8 cellular contexts compared by ENCODE assay signal in the genomic region with DNA sequence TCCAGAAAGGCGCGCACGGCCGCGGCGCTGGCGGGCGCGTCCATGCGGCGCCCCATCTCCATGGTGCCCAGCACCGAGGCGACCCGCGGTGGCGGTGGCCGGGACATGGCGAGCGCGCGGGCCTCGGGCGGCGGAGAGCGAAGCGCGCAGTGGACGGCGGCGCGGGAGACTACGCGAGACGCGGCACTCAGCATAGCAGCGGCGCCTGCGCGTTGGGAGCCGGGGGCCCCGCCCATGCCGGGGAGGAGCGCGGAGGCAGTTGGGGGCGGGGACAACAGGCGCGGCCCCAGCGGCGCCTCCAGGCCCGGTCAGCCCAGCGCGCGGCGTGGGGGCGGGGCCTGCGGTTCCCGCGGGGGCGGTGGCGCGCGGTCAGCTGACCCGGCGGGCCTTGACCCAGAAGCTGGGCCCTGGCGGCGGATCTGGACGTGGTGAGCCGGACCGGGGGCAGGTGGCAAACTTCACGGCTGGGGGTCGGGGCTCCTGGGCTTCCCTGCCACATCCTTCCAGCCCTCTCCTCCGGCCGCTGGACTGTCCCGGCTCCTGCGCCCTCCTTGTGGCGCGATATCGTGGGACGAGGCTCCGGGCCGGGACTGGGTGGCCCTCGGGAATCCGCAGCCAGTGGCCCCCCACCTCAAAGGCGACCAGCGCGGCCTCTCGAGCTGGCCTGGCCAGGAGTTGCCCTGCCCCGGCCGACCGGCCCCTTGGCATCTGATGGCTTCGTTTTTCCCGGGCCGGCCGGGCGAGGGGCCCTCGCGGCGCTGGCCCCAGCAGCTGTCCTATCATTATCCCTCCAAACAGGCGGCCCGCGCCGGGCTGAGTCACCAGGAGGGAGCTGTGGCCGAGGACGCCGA. TPM values are rescaled to one million over a fixed set of nuclear protein-coding genes. Genes with fewer than 3 reads are reported as not detected.
DNase-seq lines count a peak whose midpoint lies in the region; ATAC-seq and TF ChIP-seq lines count a peak whose summit lies in the region.

A gene (minus strand): TSS at position 214 of the 851 bp plus-strand sequence. CDS start 20 bp downstream, at position 194.
A gene with protein sequence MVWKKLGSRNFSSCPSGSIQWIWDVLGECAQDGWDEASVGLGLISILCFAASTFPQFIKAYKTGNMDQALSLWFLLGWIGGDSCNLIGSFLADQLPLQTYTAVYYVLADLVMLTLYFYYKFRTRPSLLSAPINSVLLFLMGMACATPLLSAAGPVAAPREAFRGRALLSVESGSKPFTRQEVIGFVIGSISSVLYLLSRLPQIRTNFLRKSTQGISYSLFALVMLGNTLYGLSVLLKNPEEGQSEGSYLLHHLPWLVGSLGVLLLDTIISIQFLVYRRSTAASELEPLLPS (plus strand): TSS at position 396 of the 851 bp plus-strand sequence. CDS start 5,352 bp downstream, outside the sequence.

- H3K9ac ChIP-seq in NT2/D1 (ENCODE audit: insufficient read length, low read depth) = peak within 1 kb of the TSS; percentile 90

- H3K36me3 ChIP-seq in Caco-2 (ENCODE audit: control insufficient read depth, insufficient read depth, low read length) = peaks cover 1% of the 10 kb centered on the region; the same call in 1 of the 2 replicates
- peaks cover 27% of the 10 kb centered on the region for H3K36me3 ChIP-seq in NT2/D1 (ENCODE audit: insufficient read depth, insufficient read length, low read length)
- peaks cover 34% of the 10 kb centered on the region for H3K36me3 ChIP-seq in mesodermal cell (ENCODE audit: control insufficient read depth, insufficient read depth, low read length)

- DNase-seq in Caco-2 = peak; percentile 82 to 95
- peak in 73 of 76 experiments; percentile 22 to 95 (median 83) for DNase-seq in HUDEP-2 (lab: John Stamatoyannopoulos, UW; ENCODE audit: unreplicated experiment in 76 of 76)
- peak; percentile 62 for DNase-seq in NT2/D1 (ENCODE audit: low read depth, low spot score)
- peak; percentile 95 for DNase-seq in activated CD8-positive, alpha-beta memory T cell treated with anti-CD3 and anti-CD28 coated beads, Interleukin-2, amount 50 U/mL, for 48 hours
- DNase-seq in stimulated activated CD8-positive, alpha-beta memory T cell treated with anti-CD3 and anti-CD28 coated beads, Interleukin-15, amount 100 ng/mL, for 24 hours (ENCODE audit: low read depth) = peak; percentile 84

- POLR2A ChIA-PET in Caco-2 (lab: Charles Lee) = interaction anchor here (0.6 kb wide), 1 partner anchor 104 kb away, joined by 5 read pairs; no protein-coding TSS in a partner anchor

- H3K27me3 ChIP-seq in Caco-2 (replicated peaks; ENCODE audit: control insufficient read depth, insufficient read depth, low read length) (no peaks in the 10 kb centered on the region), NT2/D1 (ENCODE audit: insufficient read depth, insufficient read length) (peaks cover 6% of the 10 kb centered on the region)

- peak within 1 kb of the TSS; percentile 77 for H3K27ac ChIP-seq in mesodermal cell (ENCODE audit: low read depth, low read length, severe bottlenecking)

- CTCF ChIA-PET in Caco-2 (lab: Charles Lee) = no interaction called here

- no peaks in the 10 kb centered on the region for H3K9me3 Mint-ChIP-seq in Caco-2 (ENCODE audit: unreplicated experiment)

- peaks cover 15% of the 10 kb centered on the region for H3K4me1 Mint-ChIP-seq in Caco-2 (ENCODE audit: low read depth, unreplicated experiment)

- H3K27ac Mint-ChIP-seq in Caco-2 (ENCODE audit: unreplicated experiment) = peak within 1 kb of the TSS; percentile 39

- H3K36me3 Mint-ChIP-seq in Caco-2 (ENCODE audit: insufficient read depth, unreplicated experiment) = peaks cover 19% of the 10 kb centered on the region

- WGBS in mesodermal cell (ENCODE audit: insufficient coverage in 2 of 2), 2 experiments = 0% methylated on average over 59 to 85 of the region's 105 CpGs

- no peaks in the 10 kb centered on the region for H3K27me3 Mint-ChIP-seq in Caco-2 (ENCODE audit: insufficient read depth, unreplicated experiment)

- ATAC-seq in GM21390 (IDR thresholded peaks at IDR 0.05; ENCODE audit: unreplicated experiment) = peak; percentile 61

- H3K4me3 ChIP-seq in Caco-2 (ENCODE audit: low read depth, low read length) = peak within 1 kb of the TSS; percentile 93
- H3K4me3 ChIP-seq in NT2/D1 (ENCODE audit: insufficient read length, low read depth) = peak within 1 kb of the TSS; percentile 79
- peak within 1 kb of the TSS; percentile 84 for H3K4me3 ChIP-seq in mesodermal cell (ENCODE audit: extremely low read depth, insufficient read depth, low read length, poor library complexity, severe bottlenecking)

- intact Hi-C loops in Caco-2 (cut with micrococcal nuclease; ENCODE audit: unreplicated experiment) = loop anchor here (10.0 kb wide), 1 partner anchor 57 kb away; a partner anchor contains a TSS

- H3K9me3 ChIP-seq in Caco-2 = no peaks in the 10 kb centered on the region
- no peaks in the 10 kb centered on the region for H3K9me3 ChIP-seq in NT2/D1 (ENCODE audit: insufficient read depth, low read length)
- no peaks in the 10 kb centered on the region for H3K9me3 ChIP-seq in mesodermal cell (ENCODE audit: control insufficient read depth, low read length)

- in situ Hi-C loops in endometrial microvascular endothelial cells (cut with HindIII; ENCODE audit: inconsistent ontology term, low pct_unique_long_range_greater_than_20kb, low sequenced_read_pairs) = no loop called here

- peak within 1 kb of the TSS; percentile 84 for H3K4me3 Mint-ChIP-seq in Caco-2 (ENCODE audit: unreplicated experiment)

- no peak for TF ChIP-seq CTCF in Caco-2 (IDR thresholded peaks at IDR 0.05; ENCODE audit: insufficient read depth in 1 of 2, low read depth in 1 of 2, low read length in 1 of 2, severe bottlenecking in 1 of 2, unreplicated experiment in 1 of 2)

- H3K4me1 ChIP-seq in Caco-2 (no peaks in the 10 kb centered on the region), NT2/D1 (ENCODE audit: insufficient read depth, insufficient read length) (peaks cover 8% of the 10 kb centered on the region), mesodermal cell (ENCODE audit: control insufficient read depth, insufficient read depth, low read length, poor library complexity, severe bottlenecking) (peaks cover 21% of the 10 kb centered on the region)

- BruUV-seq in Caco-2 (replicated peaks; lab: Mats Ljungman, UMichigan) = no TSS peak

RNA-seq across cellular contexts. Expression of the first gene that starts in this region (rescaled TPM):
- total RNA-seq in Caco-2 (2022) (55.4 and 56.7 TPM in 2 replicates), endometrial microvascular endothelial cells (ENCODE audit: inconsistent ontology term) (69.9 TPM)
- polyA plus RNA-seq in mesodermal cell (2013, experiment 1 of 2) = 58.7 TPM
- 49.3 TPM for polyA plus RNA-seq in mesodermal cell (2013, experiment 2 of 2)

RNA-seq across cellular contexts. Expression of the second gene that starts in this region (rescaled TPM):
- 22.0 and 24.0 TPM in 2 replicates for total RNA-seq in Caco-2 (2022)
- total RNA-seq in endometrial microvascular endothelial cells (ENCODE audit: inconsistent ontology term) = 34.3 TPM
- polyA plus RNA-seq in mesodermal cell (2013, experiment 1 of 2) = 24.9 TPM
- 18.9 TPM for polyA plus RNA-seq in mesodermal cell (2013, experiment 2 of 2)

Comparison
In these comparisons a context has a peak if more than half of its experiments do, and no peak if none do; other contexts are left out.
1. Peak in every context shown above with its lines: DNase-seq, ATAC-seq, H3K4me3 ChIP-seq and H3K27ac ChIP-seq.